1 cellular context compared by ENCODE assay signal in genomic region chr5:159993194-159993593, GRCh38.
TF ChIP-seq lines count a peak whose summit lies in the region.

No MANE protein-coding gene starts in this region.

TF ChIP-seq in HepG2, 621 proteins besides CTCF, POLR2A, EP300 and RAD21:
- TF ChIP-seq DZIP1 (CRISPR knock-in tag; IDR thresholded peaks at IDR 0.05) (no peak), ZNF224 (CRISPR knock-in tag; IDR thresholded peaks at IDR 0.05) (peak; percentile 88), ZMYM3 (CRISPR knock-in tag; IDR thresholded peaks at IDR 0.05) (no peak)
TF ChIP-seq in HepG2: peak in this region for 1.
